8 cellular contexts compared by ENCODE assay signal in the genomic region with DNA sequence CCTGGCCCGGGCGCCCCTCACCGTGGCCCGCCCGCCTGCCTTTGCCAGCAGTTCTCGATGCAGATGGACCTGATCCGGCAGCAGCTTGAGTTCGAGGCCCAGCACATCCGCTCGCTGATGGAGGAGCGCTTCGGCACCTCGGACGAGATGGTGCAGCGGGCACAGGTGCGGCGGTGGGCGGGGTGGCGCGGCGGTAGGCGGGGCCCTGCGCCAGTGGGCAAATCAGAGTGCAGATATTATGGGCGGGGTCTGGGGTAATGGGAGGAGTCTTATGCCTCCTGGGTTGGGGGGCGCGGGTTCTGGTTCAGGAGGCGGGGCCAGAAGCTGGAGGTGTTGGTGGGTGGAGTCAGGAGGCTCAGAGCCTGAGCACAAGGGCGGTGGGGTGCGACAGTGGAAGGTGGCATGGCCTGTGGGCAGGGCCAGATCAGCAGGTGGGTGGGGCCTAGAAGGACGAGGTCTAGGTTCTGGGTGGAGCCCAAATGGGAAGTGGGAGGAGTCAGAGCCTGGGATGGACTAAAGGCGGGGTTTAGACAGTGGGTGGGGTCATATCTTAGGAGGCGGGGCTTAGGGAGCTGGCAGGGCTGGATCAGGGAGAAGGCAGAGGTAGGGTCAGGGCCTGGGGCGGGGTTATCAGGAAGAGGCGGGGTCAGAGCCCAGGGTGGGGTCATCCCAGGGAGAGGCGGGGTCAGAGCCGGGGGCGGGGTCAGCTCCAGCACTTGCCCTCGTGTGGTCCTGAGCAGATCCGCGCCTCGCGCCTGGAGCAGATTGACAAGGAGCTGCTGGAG. TPM values are rescaled to one million over a fixed set of nuclear protein-coding genes. Genes with fewer than 3 reads are reported as not detected.
DNase-seq lines count a peak whose midpoint lies in the region; ATAC-seq and TF ChIP-seq lines count a peak whose summit lies in the region.

No MANE protein-coding gene starts in this region.

- no peak overlapping the region for H3K9ac ChIP-seq in smooth muscle cell (ENCODE audit: low read depth)

- CTCF ChIA-PET in OCI-LY7 (lab: Charles Lee; ENCODE audit: unreplicated experiment): no interaction called here
- CTCF ChIA-PET in activated naive CD4-positive, alpha-beta T cell treated with anti-CD3 and anti-CD28 coated beads, Interleukin-2, amount 10 ng/mL, durations not matched to agents 7 days and 5 days (lab: Charles Lee): interaction anchor here (1.3 to 3.0 kb wide), 2 partner anchors 10 to 15 kb away, joined by 3 to 10 read pairs; no protein-coding TSS in a partner anchor

- no peaks in the 10 kb centered on the region for H3K9me2 ChIP-seq in OCI-LY7 (ENCODE audit: insufficient read depth, low read length)
- no peaks in the 10 kb centered on the region for H3K9me2 ChIP-seq in hepatocyte (replicated peaks; ENCODE audit: insufficient read depth)

- H4K20me1 ChIP-seq in OCI-LY7 (ENCODE audit: insufficient read depth, low read length): no peaks in the 10 kb centered on the region
- H4K20me1 ChIP-seq in hepatocyte (ENCODE audit: insufficient read depth, poor library complexity, severe bottlenecking): no peaks in the 10 kb centered on the region
- H4K20me1 ChIP-seq in smooth muscle cell (ENCODE audit: low read depth): peaks cover 29% of the 10 kb centered on the region

- H3K36me3 Mint-ChIP-seq in activated naive CD4-positive, alpha-beta T cell treated with anti-CD3 and anti-CD28 coated beads, Interleukin-2, amount 10 ng/mL, durations not matched to agents 7 days and 5 days: no peaks in the 10 kb centered on the region
- H3K36me3 Mint-ChIP-seq in progenitor cell of endocrine pancreas (ENCODE audit: insufficient read depth): peaks cover 2% of the 10 kb centered on the region

- H3K27me3 Mint-ChIP-seq in activated naive CD4-positive, alpha-beta T cell treated with anti-CD3 and anti-CD28 coated beads, Interleukin-2, amount 10 ng/mL, durations not matched to agents 7 days and 5 days: peaks cover 95% of the 10 kb centered on the region
- peaks cover 87% of the 10 kb centered on the region for H3K27me3 Mint-ChIP-seq in stimulated activated naive CD8-positive, alpha-beta T cell treated with anti-CD3 and anti-CD28 coated beads, Interleukin-15, amount 100 ng/mL, for 72 hours
- H3K27me3 Mint-ChIP-seq in progenitor cell of endocrine pancreas: peaks cover 45% of the 10 kb centered on the region

- H2AFZ ChIP-seq in OCI-LY7 (ENCODE audit: low read length) (no peak overlapping the region), hepatocyte (no peak overlapping the region), smooth muscle cell (ENCODE audit: low read depth) (no peak overlapping the region)

- no peak overlapping the region for H3K4me3 Mint-ChIP-seq in activated naive CD4-positive, alpha-beta T cell treated with anti-CD3 and anti-CD28 coated beads, Interleukin-2, amount 10 ng/mL, durations not matched to agents 7 days and 5 days
- peak overlapping the region; percentile 33 to 45 for H3K4me3 Mint-ChIP-seq in stimulated activated naive CD8-positive, alpha-beta T cell treated with anti-CD3 and anti-CD28 coated beads, Interleukin-15, amount 100 ng/mL, for 72 hours
- H3K4me3 Mint-ChIP-seq in progenitor cell of endocrine pancreas (ENCODE audit: low read depth): no peak overlapping the region

- 38% methylated on average over 16 of the region's 42 CpGs for WGBS in hepatocyte (ENCODE audit: low lambda C conversion rate, missing lambda C conversion rate)
- 25% methylated on average over 30 of the region's 42 CpGs for WGBS in smooth muscle cell (ENCODE audit: low lambda C conversion rate)

- H3K4me2 ChIP-seq in OCI-LY7 (ENCODE audit: low read length): peak overlapping the region; percentile 85
- no peak overlapping the region for H3K4me2 ChIP-seq in hepatocyte
- H3K4me2 ChIP-seq in smooth muscle cell: no peak overlapping the region

- POLR2A ChIA-PET in OCI-LY7 (lab: Charles Lee): no interaction called here

- peaks cover 18% of the 10 kb centered on the region for H3K4me1 Mint-ChIP-seq in activated naive CD4-positive, alpha-beta T cell treated with anti-CD3 and anti-CD28 coated beads, Interleukin-2, amount 10 ng/mL, durations not matched to agents 7 days and 5 days
- H3K4me1 Mint-ChIP-seq in stimulated activated naive CD8-positive, alpha-beta T cell treated with anti-CD3 and anti-CD28 coated beads, Interleukin-15, amount 100 ng/mL, for 72 hours: peaks cover 26% of the 10 kb centered on the region
- H3K4me1 Mint-ChIP-seq in progenitor cell of endocrine pancreas (ENCODE audit: low read depth): no peaks in the 10 kb centered on the region

- H3K79me2 ChIP-seq in OCI-LY7 (ENCODE audit: insufficient read depth, low read depth, low read length) (no peaks in the 10 kb centered on the region), hepatocyte (no peaks in the 10 kb centered on the region), smooth muscle cell (ENCODE audit: low read depth) (no peaks in the 10 kb centered on the region)

- H3K27ac ChIP-seq in OCI-LY7 (ENCODE audit: low read depth, low read length, poor library complexity, severe bottlenecking): peak overlapping the region; percentile 59
- H3K27ac ChIP-seq in hepatocyte: no peak overlapping the region
- H3K27ac ChIP-seq in smooth muscle cell (ENCODE audit: low read depth): no peak overlapping the region

- peaks cover 65% of the 10 kb centered on the region for H3K27me3 ChIP-seq in hepatocyte
- peaks cover 61% of the 10 kb centered on the region for H3K27me3 ChIP-seq in smooth muscle cell (ENCODE audit: low read depth)

- H3K9me3 ChIP-seq in OCI-LY7 (ENCODE audit: low read length): no peaks in the 10 kb centered on the region
- H3K9me3 ChIP-seq in hepatocyte (ENCODE audit: low read depth): no peaks in the 10 kb centered on the region
- no peaks in the 10 kb centered on the region for H3K9me3 ChIP-seq in smooth muscle cell (replicated peaks; ENCODE audit: low read depth)

- H3K4me1 ChIP-seq in OCI-LY7 (ENCODE audit: insufficient read depth, low read length, poor library complexity, severe bottlenecking): peaks cover 26% of the 10 kb centered on the region
- H3K4me1 ChIP-seq in hepatocyte (ENCODE audit: insufficient read depth): no peaks in the 10 kb centered on the region
- H3K4me1 ChIP-seq in smooth muscle cell (ENCODE audit: low read depth): peaks cover 11% of the 10 kb centered on the region

- no TSS peak for BruUV-seq in OCI-LY7 (replicated peaks; lab: Mats Ljungman, UMichigan)

- H3K9me3 Mint-ChIP-seq in activated naive CD4-positive, alpha-beta T cell treated with anti-CD3 and anti-CD28 coated beads, Interleukin-2, amount 10 ng/mL, durations not matched to agents 7 days and 5 days: no peaks in the 10 kb centered on the region
- no peaks in the 10 kb centered on the region for H3K9me3 Mint-ChIP-seq in stimulated activated naive CD8-positive, alpha-beta T cell treated with anti-CD3 and anti-CD28 coated beads, Interleukin-15, amount 100 ng/mL, for 72 hours
- H3K9me3 Mint-ChIP-seq in progenitor cell of endocrine pancreas (ENCODE audit: low read depth): no peaks in the 10 kb centered on the region

- no peak overlapping the region for H3K27ac Mint-ChIP-seq in activated naive CD4-positive, alpha-beta T cell treated with anti-CD3 and anti-CD28 coated beads, Interleukin-2, amount 10 ng/mL, durations not matched to agents 7 days and 5 days
- H3K27ac Mint-ChIP-seq in stimulated activated naive CD8-positive, alpha-beta T cell treated with anti-CD3 and anti-CD28 coated beads, Interleukin-15, amount 100 ng/mL, for 72 hours: peak overlapping the region in 1 of 2 donors; percentile 63
- H3K27ac Mint-ChIP-seq in progenitor cell of endocrine pancreas: no peak overlapping the region

- peak; percentile 69 for ATAC-seq in stimulated activated naive CD8-positive, alpha-beta T cell treated with anti-CD3 and anti-CD28 coated beads, Interleukin-15, amount 100 ng/mL, for 72 hours

- TF ChIP-seq CTCF in GM13976 (IDR thresholded peaks at IDR 0.05; ENCODE audit: borderline replicate concordance, control extremely low read depth, extremely low read depth, insufficient read depth, missing control alignments) (no peak), OCI-LY7 (conservative IDR thresholded peaks at IDR 0.05; ENCODE audit: low read length) (no peak), hepatocyte (IDR thresholded peaks at IDR 0.05; ENCODE audit: poor library complexity) (no peak), smooth muscle cell (IDR thresholded peaks at IDR 0.05; ENCODE audit: borderline replicate concordance, insufficient read depth, poor library complexity, severe bottlenecking) (no peak), progenitor cell of endocrine pancreas (IDR thresholded peaks at IDR 0.05; ENCODE audit: unreplicated experiment) (no peak)

- in situ Hi-C loops in GM13976 (cut with MboI; ENCODE audit: low sequenced_read_pairs, unreplicated experiment): no loop called here

- DNase-seq in AG08396 (ENCODE audit: low spot score) (peak; percentile 86), GM13976 (ENCODE audit: low spot score) (peak; percentile 84), OCI-LY7 (ENCODE audit: low spot score) (peak; percentile 95), hepatocyte (ENCODE audit: low spot score) (peak; percentile 46), smooth muscle cell (lab: John Stamatoyannopoulos, UW; ENCODE audit: unreplicated experiment) (no peak), progenitor cell of endocrine pancreas (ENCODE audit: low spot score, unreplicated experiment) (no peak)
- peak; percentile 73 for DNase-seq in activated naive CD4-positive, alpha-beta T cell treated with anti-CD3 and anti-CD28 coated beads, Interleukin-2, amount 10 ng/mL, durations not matched to agents 7 days and 5 days
- DNase-seq in stimulated activated naive CD8-positive, alpha-beta T cell treated with anti-CD3 and anti-CD28 coated beads, Interleukin-15, amount 100 ng/mL, for 72 hours: peak; percentile 64 to 70

- H3K36me3 ChIP-seq in OCI-LY7 (ENCODE audit: insufficient read depth, low read length): no peaks in the 10 kb centered on the region
- no peaks in the 10 kb centered on the region for H3K36me3 ChIP-seq in hepatocyte (replicated peaks; ENCODE audit: insufficient read depth, low read depth)
- H3K36me3 ChIP-seq in smooth muscle cell (ENCODE audit: low read depth): no peaks in the 10 kb centered on the region

- intact Hi-C loops in OCI-LY7 (cut with micrococcal nuclease; ENCODE audit: unreplicated experiment): loop anchor here (1.0 kb wide), 1 partner anchor 24 kb away; a partner anchor contains a TSS

- H3K4me3 ChIP-seq in OCI-LY7 (ENCODE audit: low read depth, low read length, poor library complexity, severe bottlenecking): peak overlapping the region; percentile 52
- H3K4me3 ChIP-seq in hepatocyte: no peak overlapping the region
- H3K4me3 ChIP-seq in smooth muscle cell: no peak overlapping the region

- H3F3A ChIP-seq in smooth muscle cell (ENCODE audit: low read depth): no peaks in the 10 kb centered on the region

RNA-seq across cellular contexts. Expression of a gene that starts 5.6 kb away (rescaled TPM):
- 0.23 and 0.57 TPM in 2 replicates for total RNA-seq in OCI-LY7 (2014; rRNA removed; shearing (Covaris generic))
- total RNA-seq in OCI-LY7 (2022) (2.4 and 5.5 TPM in 2 replicates), hepatocyte (0.24 and 1.2 TPM in 2 replicates), smooth muscle cell (0.09 and 0.18 TPM in 2 replicates), progenitor cell of endocrine pancreas (5.2 and 5.8 TPM in 2 replicates)
- polyA plus RNA-seq in hepatocyte (0.36 and 0.40 TPM in 2 replicates), smooth muscle cell (0.30 and 1.0 TPM in 2 replicates)

RNA-seq across cellular contexts. Expression of a gene that starts 17.3 kb away (rescaled TPM):
- total RNA-seq in OCI-LY7 (2014; rRNA removed; shearing (Covaris generic)): 2,068 and 2,241 TPM in 2 replicates
- total RNA-seq in OCI-LY7 (2022) (1,654 and 1,860 TPM in 2 replicates), hepatocyte (1,556 and 1,885 TPM in 2 replicates), smooth muscle cell (2,033 and 2,744 TPM in 2 replicates), progenitor cell of endocrine pancreas (917 and 938 TPM in 2 replicates)
- polyA plus RNA-seq in hepatocyte (938 and 950 TPM in 2 replicates), smooth muscle cell (1,180 and 1,250 TPM in 2 replicates)

RNA-seq across cellular contexts. Expression of a gene that starts 23.5 kb away (rescaled TPM):
- 27.1 and 45.6 TPM in 2 replicates for total RNA-seq in OCI-LY7 (2014; rRNA removed; shearing (Covaris generic))
- total RNA-seq in OCI-LY7 (2022) (54.6 and 58.6 TPM in 2 replicates), hepatocyte (36.3 and 36.4 TPM in 2 replicates), smooth muscle cell (10.0 and 15.2 TPM in 2 replicates), progenitor cell of endocrine pancreas (31.3 and 36.0 TPM in 2 replicates)
- polyA plus RNA-seq in hepatocyte (43.6 and 65.0 TPM in 2 replicates), smooth muscle cell (27.9 and 42.2 TPM in 2 replicates)

RNA-seq across cellular contexts. Expression of a gene that starts 34.6 kb away (rescaled TPM):
- 1.9 and 8.3 TPM in 2 replicates for total RNA-seq in OCI-LY7 (2014; rRNA removed; shearing (Covaris generic))
- total RNA-seq in OCI-LY7 (2022) (13.0 and 15.7 TPM in 2 replicates), hepatocyte (2.8 and 7.7 TPM in 2 replicates), smooth muscle cell (1.4 and 1.7 TPM in 2 replicates), progenitor cell of endocrine pancreas (32.9 and 37.7 TPM in 2 replicates)
- polyA plus RNA-seq in hepatocyte (9.6 and 16.2 TPM in 2 replicates), smooth muscle cell (8.7 and 14.4 TPM in 2 replicates)

RNA-seq across cellular contexts. Expression of a gene that starts 35.5 kb away (rescaled TPM):
- 0.46 and 1.3 TPM in 2 replicates for total RNA-seq in OCI-LY7 (2014; rRNA removed; shearing (Covaris generic))
- total RNA-seq in OCI-LY7 (2022) (3.1 and 3.6 TPM in 2 replicates), hepatocyte (80.8 and 88.9 TPM in 2 replicates), smooth muscle cell (5.2 and 7.0 TPM in 2 replicates), progenitor cell of endocrine pancreas (16.0 and 16.6 TPM in 2 replicates)
- polyA plus RNA-seq in hepatocyte (179 and 218 TPM in 2 replicates), smooth muscle cell (15.1 and 18.7 TPM in 2 replicates)

Comparison
In these comparisons a context has a peak if more than half of its experiments do, and no peak if none do; other contexts are left out.
1. DNase-seq: peak in AG08396 (single experiment), GM13976 (single experiment), OCI-LY7 (single experiment), activated naive CD4-positive, alpha-beta T cell treated with anti-CD3 and anti-CD28 coated beads, Interleukin-2, amount 10 ng/mL, durations not matched to agents 7 days and 5 days (single experiment), hepatocyte (single experiment) and stimulated activated naive CD8-positive, alpha-beta T cell treated with anti-CD3 and anti-CD28 coated beads, Interleukin-15, amount 100 ng/mL, for 72 hours (2 of 2); none in smooth muscle cell (single experiment) and progenitor cell of endocrine pancreas (single experiment).
2. H3K4me3 Mint-ChIP-seq: peak in stimulated activated naive CD8-positive, alpha-beta T cell treated with anti-CD3 and anti-CD28 coated beads, Interleukin-15, amount 100 ng/mL, for 72 hours (2 of 2); none in activated naive CD4-positive, alpha-beta T cell treated with anti-CD3 and anti-CD28 coated beads, Interleukin-2, amount 10 ng/mL, durations not matched to agents 7 days and 5 days (single experiment) and progenitor cell of endocrine pancreas (single experiment).